ENCODE assay signal across 8 cellular contexts in genomic region chr16:67993207-67994036, GRCh38. TPM values are rescaled to one million over a fixed set of nuclear protein-coding genes. Genes with fewer than 3 reads are reported as not detected.
DNase-seq lines count a peak whose midpoint lies in the region; ATAC-seq and TF ChIP-seq lines count a peak whose summit lies in the region.

No MANE protein-coding gene starts in this region.

- H3K36me3 Mint-ChIP-seq in activated CD8-positive, alpha-beta T cell treated with anti-CD3 and anti-CD28 coated beads, Interleukin-2, amount 10 ng/mL, durations not matched to agents 7 days and 5 days (ENCODE audit: low read depth), result peaks cover 4% of the 10 kb centered on the region
- no peaks in the 10 kb centered on the region for H3K36me3 Mint-ChIP-seq in mesothelial cell of epicardium

- no peaks in the 10 kb centered on the region for H3K9me3 Mint-ChIP-seq in activated CD8-positive, alpha-beta T cell treated with anti-CD3 and anti-CD28 coated beads, Interleukin-2, amount 10 ng/mL, durations not matched to agents 7 days and 5 days (ENCODE audit: insufficient read depth)
- H3K9me3 Mint-ChIP-seq in mesothelial cell of epicardium, result no peaks in the 10 kb centered on the region

- DNase-seq in AG08395 (ENCODE audit: low spot score) (peak; percentile 89), NCI-H69 (lab: John Stamatoyannopoulos, UW) (peak; percentile 75), mesothelial cell of epicardium (ENCODE audit: low spot score in 2 of 2, unreplicated experiment in 2 of 2) (peak; percentile 63 to 87)
- peak; percentile 89 for DNase-seq in activated CD8-positive, alpha-beta T cell treated with anti-CD3 and anti-CD28 coated beads, Interleukin-2, amount 10 ng/mL, durations not matched to agents 7 days and 5 days
- peak; percentile 74 for DNase-seq in effector CD8-positive, alpha-beta T cell (lab: John Stamatoyannopoulos, UW)
- DNase-seq in stimulated activated CD8-positive, alpha-beta memory T cell treated with anti-CD3 and anti-CD28 coated beads, Interleukin-15, amount 100 ng/mL, for 24 hours (ENCODE audit: low read depth), result peak; percentile 80

- H3K27me3 Mint-ChIP-seq in activated CD8-positive, alpha-beta T cell treated with anti-CD3 and anti-CD28 coated beads, Interleukin-2, amount 10 ng/mL, durations not matched to agents 7 days and 5 days (ENCODE audit: low read depth), result no peaks in the 10 kb centered on the region
- no peaks in the 10 kb centered on the region for H3K27me3 Mint-ChIP-seq in mesothelial cell of epicardium (ENCODE audit: low read depth)

- ATAC-seq in GM18873 (IDR thresholded peaks at IDR 0.05; ENCODE audit: low FRiP score, unreplicated experiment), result peak; percentile 61
- peak; percentile 67 for ATAC-seq in HG03135 (IDR thresholded peaks at IDR 0.05; ENCODE audit: unreplicated experiment)
- ATAC-seq in activated CD8-positive, alpha-beta T cell treated with anti-CD3 and anti-CD28 coated beads, Interleukin-2, amount 10 ng/mL, durations not matched to agents 7 days and 5 days, result peak; percentile 93

- POLR2A ChIA-PET in activated CD8-positive, alpha-beta T cell treated with anti-CD3 and anti-CD28 coated beads, Interleukin-2, amount 10 ng/mL, durations not matched to agents 7 days and 5 days (lab: Charles Lee), result interaction anchor here (0.7 to 1.9 kb wide), 5 partner anchors 10 to 92 kb away, joined by 3 to 5 read pairs (median 4); partner anchors contain the start of genes DDX28, DUS2 and NFATC3

- peak; percentile 99 for TF ChIP-seq CTCF in mesothelial cell of epicardium (IDR thresholded peaks at IDR 0.05; ENCODE audit: unreplicated experiment)

- peak overlapping the region; percentile 97 for H3K27ac Mint-ChIP-seq in activated CD8-positive, alpha-beta T cell treated with anti-CD3 and anti-CD28 coated beads, Interleukin-2, amount 10 ng/mL, durations not matched to agents 7 days and 5 days
- no peak overlapping the region for H3K27ac Mint-ChIP-seq in mesothelial cell of epicardium

- peak overlapping the region; percentile 78 for H3K4me3 Mint-ChIP-seq in activated CD8-positive, alpha-beta T cell treated with anti-CD3 and anti-CD28 coated beads, Interleukin-2, amount 10 ng/mL, durations not matched to agents 7 days and 5 days
- H3K4me3 Mint-ChIP-seq in mesothelial cell of epicardium, result peak overlapping the region; percentile 20

- H3K4me1 Mint-ChIP-seq in activated CD8-positive, alpha-beta T cell treated with anti-CD3 and anti-CD28 coated beads, Interleukin-2, amount 10 ng/mL, durations not matched to agents 7 days and 5 days (ENCODE audit: low read depth), result peaks cover 42% of the 10 kb centered on the region
- peaks cover 2% of the 10 kb centered on the region for H3K4me1 Mint-ChIP-seq in mesothelial cell of epicardium

- CTCF ChIA-PET in activated CD8-positive, alpha-beta T cell treated with anti-CD3 and anti-CD28 coated beads, Interleukin-2, amount 10 ng/mL, durations not matched to agents 7 days and 5 days (lab: Charles Lee), result interaction anchor here (0.7 to 2.2 kb wide), 16 partner anchors 9 to 235 kb away, joined by 3 to 30 read pairs (median 4); partner anchors contain the start of genes DDX28, DPEP2NB and DUS2

RNA-seq across cellular contexts. Expression of gene DPEP2, which starts 5.9 kb away (rescaled TPM):
- 1 to 10 TPM; 5.6 to 5.9 TPM for total RNA-seq in activated CD8-positive, alpha-beta T cell treated with anti-CD3 and anti-CD28 coated beads, Interleukin-2, amount 10 ng/mL, durations not matched to agents 7 days and 5 days
- total RNA-seq in mesothelial cell of epicardium, result not detected in 3 replicates

RNA-seq across cellular contexts. Expression of gene DPEP3, which starts 13.1 kb away (rescaled TPM):
- total RNA-seq in activated CD8-positive, alpha-beta T cell treated with anti-CD3 and anti-CD28 coated beads, Interleukin-2, amount 10 ng/mL, durations not matched to agents 7 days and 5 days, result not detected
- total RNA-seq in mesothelial cell of epicardium, result not detected in 3 replicates

RNA-seq across cellular contexts. Expression of gene DPEP2NB, which starts 22.3 kb away (rescaled TPM):
- total RNA-seq in activated CD8-positive, alpha-beta T cell treated with anti-CD3 and anti-CD28 coated beads, Interleukin-2, amount 10 ng/mL, durations not matched to agents 7 days and 5 days, result not detected
- total RNA-seq in mesothelial cell of epicardium, result not detected in 3 replicates

RNA-seq across cellular contexts. Expression of gene SLC12A4, which starts 25.0 kb away (rescaled TPM):
- total RNA-seq in activated CD8-positive, alpha-beta T cell treated with anti-CD3 and anti-CD28 coated beads, Interleukin-2, amount 10 ng/mL, durations not matched to agents 7 days and 5 days, result 10 to 100 TPM; 42.5 TPM
- total RNA-seq in mesothelial cell of epicardium, result 129 to 155 TPM (median 140 TPM) in 3 replicates

RNA-seq across cellular contexts. Expression of gene DDX28, which starts 29.6 kb away (rescaled TPM):
- 10 to 100 TPM; 13.6 to 13.9 TPM for total RNA-seq in activated CD8-positive, alpha-beta T cell treated with anti-CD3 and anti-CD28 coated beads, Interleukin-2, amount 10 ng/mL, durations not matched to agents 7 days and 5 days
- 11.8 to 12.5 TPM (median 11.9 TPM) in 3 replicates for total RNA-seq in mesothelial cell of epicardium

Comparison
In these comparisons a context has a peak if more than half of its experiments do, and no peak if none do; other contexts are left out.
1. Peak in every context shown above with its lines: DNase-seq and ATAC-seq.